20 cellular contexts compared by ENCODE assay signal in the genomic region with DNA sequence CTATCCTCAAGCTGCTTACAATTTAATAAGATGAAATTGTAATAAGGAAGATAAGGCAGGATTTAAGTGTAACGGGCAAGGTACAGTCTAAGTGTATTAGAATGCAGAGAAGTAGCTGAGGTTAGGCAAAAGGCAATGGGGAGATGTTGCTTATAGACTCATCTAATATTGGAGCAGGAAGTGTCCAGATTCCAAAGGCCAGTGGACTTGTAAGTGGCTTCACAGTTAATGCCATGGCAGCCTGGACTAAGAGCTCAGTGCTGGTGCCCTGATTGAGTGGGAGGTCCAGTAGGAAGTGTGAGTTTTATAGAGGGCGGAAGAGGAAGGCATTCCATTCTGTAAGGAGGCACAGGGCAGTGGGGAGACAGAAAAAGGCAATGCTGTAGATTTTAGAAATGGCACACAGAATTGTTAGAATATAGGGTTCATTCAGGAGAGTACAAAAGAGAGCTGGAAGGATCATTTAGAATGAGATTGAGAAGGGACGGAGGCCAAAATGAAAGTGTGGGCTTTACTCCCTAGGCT. TPM values are rescaled to one million over a fixed set of nuclear protein-coding genes. Genes with fewer than 3 reads are reported as not detected.
A peak's percentile ranks its signal among the peaks of the same experiment; 100 is the strongest.
DNase-seq lines count a peak whose midpoint lies in the region; ATAC-seq and TF ChIP-seq lines count a peak whose summit lies in the region.
"Had no signal": no experiment of that assay in that cellular context is flagged by ENCODE, and none has a peak within 500 bp of the region (broad histone marks: within the 10 kb centered on the region; RNA-seq: fewer than 3 reads in every experiment).

No MANE protein-coding gene starts in this region.

- H3K27me3 ChIP-seq in osteoblast (ENCODE audit: insufficient read depth, low read length) (no peaks in the 10 kb centered on the region), stomach (peaks cover 0 to 5% (median 0%) of the 10 kb centered on the region in 3 donors)
- H3K27me3 ChIP-seq in CD4-positive, alpha-beta memory T cell (ENCODE audit: insufficient read depth, low read length), result no peaks in the 10 kb centered on the region

- no peak overlapping the region for H3K4me3 ChIP-seq in osteoblast (ENCODE audit: insufficient read depth, low read length)
- H3K4me3 ChIP-seq in CD4-positive, alpha-beta memory T cell (ENCODE audit: low read length in 2 of 2), result no peak overlapping the region
- no peak overlapping the region for H3K4me3 ChIP-seq in stomach
- H3K4me3 ChIP-seq: GM12878, K562 had no signal

- no TSS peak for BruUV-seq in Calu3 (replicated peaks; lab: Mats Ljungman, UMichigan)

- H3K4me1 Mint-ChIP-seq in Calu3 (ENCODE audit: low read depth, unreplicated experiment) (peaks cover 78% of the 10 kb centered on the region), T-helper 17 cell (peaks cover 2% of the 10 kb centered on the region)
- H3K4me1 Mint-ChIP-seq in CD4-positive, alpha-beta memory T cell, result peaks cover 0 to 1% (median 0%) of the 10 kb centered on the region in 4 donors

- no peaks in the 10 kb centered on the region for H3K9me3 Mint-ChIP-seq in Calu3 (ENCODE audit: low read depth, unreplicated experiment)
- peaks cover 0 to 4% (median 1%) of the 10 kb centered on the region in 8 donors for H3K9me3 Mint-ChIP-seq in CD4-positive, alpha-beta memory T cell
- H3K9me3 Mint-ChIP-seq: CD8-positive, alpha-beta T cell had no signal

- no peak overlapping the region for H2AFZ ChIP-seq in osteoblast (ENCODE audit: low read length)

- WGBS in stomach, 5 donors, result 68 to 90% (median 74%) methylated on average over 3 of the region's 3 CpGs

- H3K79me2 ChIP-seq in osteoblast (ENCODE audit: insufficient read depth, low read length), result no peaks in the 10 kb centered on the region

- H3K9me3 ChIP-seq in osteoblast (ENCODE audit: low read depth, low read length) (no peaks in the 10 kb centered on the region), T-helper 17 cell (ENCODE audit: control insufficient read depth, low read length, poor library complexity, severe bottlenecking) (no peaks in the 10 kb centered on the region), stomach (no peaks in the 10 kb centered on the region)
- no peaks in the 10 kb centered on the region for H3K9me3 ChIP-seq in CD4-positive, alpha-beta memory T cell (ENCODE audit: control insufficient read depth in 1 of 2, low read length in 2 of 2)

- H3K36me3 Mint-ChIP-seq in Calu3 (ENCODE audit: insufficient read depth, unreplicated experiment) (no peaks in the 10 kb centered on the region), T-helper 17 cell (ENCODE audit: low read depth) (peaks cover 8% of the 10 kb centered on the region)
- peaks cover 0 to 4% of the 10 kb centered on the region in 2 donors for H3K36me3 Mint-ChIP-seq in CD4-positive, alpha-beta memory T cell
- H3K36me3 Mint-ChIP-seq: CD8-positive, alpha-beta T cell had no signal

- no peaks in the 10 kb centered on the region for H3K4me1 ChIP-seq in osteoblast (ENCODE audit: insufficient read depth, low read length)
- H3K4me1 ChIP-seq in CD4-positive, alpha-beta memory T cell (ENCODE audit: insufficient read depth, low read length), result no peaks in the 10 kb centered on the region
- peaks cover 0 to 48% (median 16%) of the 10 kb centered on the region in 4 donors for H3K4me1 ChIP-seq in stomach

- no peaks in the 10 kb centered on the region for H4K20me1 ChIP-seq in osteoblast (ENCODE audit: insufficient read depth, low read length)

- H3K36me3 ChIP-seq in osteoblast (ENCODE audit: insufficient read depth, low read length) (no peaks in the 10 kb centered on the region), stomach (no peaks in the 10 kb centered on the region)
- no peaks in the 10 kb centered on the region for H3K36me3 ChIP-seq in CD4-positive, alpha-beta memory T cell (ENCODE audit: insufficient read depth, low read length)

- TF ChIP-seq CTCF in Calu3 (IDR thresholded peaks at IDR 0.05; ENCODE audit: unreplicated experiment), result no peak
- TF ChIP-seq CTCF in osteoblast (IDR thresholded peaks at IDR 0.05; ENCODE audit: extremely low read depth, low read depth, low read length), result no peak
- TF ChIP-seq CTCF in stomach (IDR thresholded peaks at IDR 0.05), result no peak

- no peak for TF ChIP-seq EP300 in stomach (IDR thresholded peaks at IDR 0.05)

- H3K27me3 Mint-ChIP-seq in Calu3 (ENCODE audit: unreplicated experiment), result no peaks in the 10 kb centered on the region
- peaks cover 42% of the 10 kb centered on the region for H3K27me3 Mint-ChIP-seq in T-helper 17 cell
- H3K27me3 Mint-ChIP-seq in CD4-positive, alpha-beta memory T cell, result peaks cover 18 to 22% of the 10 kb centered on the region in 2 donors

- peak overlapping the region; percentile 43 for H3K27ac Mint-ChIP-seq in Calu3 (ENCODE audit: unreplicated experiment)
- H3K27ac Mint-ChIP-seq in T-helper 17 cell, result no peak overlapping the region
- no peak overlapping the region for H3K27ac Mint-ChIP-seq in CD4-positive, alpha-beta memory T cell
- H3K27ac Mint-ChIP-seq: CD8-positive, alpha-beta T cell had no signal

- intact Hi-C loops in Calu3 (cut with micrococcal nuclease; ENCODE audit: unreplicated experiment), result no loop called here
- intact Hi-C loops in left colon (cut with DNase I, micrococcal nuclease), result no loop called here
- intact Hi-C loops in CD4-positive, alpha-beta memory T cell (cut with micrococcal nuclease), result no loop called here
- intact Hi-C loops in stomach (cut with DNase I; ENCODE audit: low total_unique reads), result no loop called here

- no peak for TF ChIP-seq POLR2A in stomach (IDR thresholded peaks at IDR 0.05)

- no peak overlapping the region for H3K27ac ChIP-seq in osteoblast (ENCODE audit: low read depth, low read length)
- no peak overlapping the region for H3K27ac ChIP-seq in CD4-positive, alpha-beta memory T cell (ENCODE audit: low read depth, low read length)
- no peak overlapping the region for H3K27ac ChIP-seq in stomach
- H3K27ac ChIP-seq: C4-2B had no signal

- no peak for DNase-seq in Calu3
- peak; percentile 14 for DNase-seq in HT-29 (ENCODE audit: low spot score)
- DNase-seq in left colon, result no peak
- DNase-seq in osteoblast (ENCODE audit: insufficient read length, low spot score, missing footprints), result peak; percentile 46
- DNase-seq in T-helper 17 cell, result no peak
- DNase-seq in activated CD4-positive, CD25-positive, alpha-beta regulatory T cell treated with anti-CD3 and anti-CD28 coated beads, Interleukin-2, amount 50 U/mL, for 72 hours, result no peak
- no peak for DNase-seq in CD4-positive, alpha-beta memory T cell
- no peak for DNase-seq in stomach
- DNase-seq: AML-193; CD8-positive, alpha-beta T cell; DMS 273 treated with DMSO at 0.1 percent for 48 hours; DMS53; DND-41; EL; H9; IMR-90 had no signal

- no peak overlapping the region for H3K4me2 ChIP-seq in osteoblast (ENCODE audit: insufficient read depth, low read length)

- POLR2A ChIA-PET in CD4-positive, alpha-beta memory T cell (lab: Charles Lee; ENCODE audit: partially characterized antibody), result interaction anchor here (0.9 kb wide), 1 partner anchor 12 kb away, joined by 3 read pairs; no protein-coding TSS in a partner anchor

- CTCF ChIA-PET in Calu3 (lab: Charles Lee), result interaction anchor here (0.6 to 1.4 kb wide), 4 partner anchors 8 to 814 kb away, joined by 3 to 5 read pairs (median 3); no protein-coding TSS in a partner anchor
- CTCF ChIA-PET in CD4-positive, alpha-beta memory T cell (lab: Charles Lee; ENCODE audit: partially characterized antibody), result interaction anchor here (0.8 kb wide), 1 partner anchor 23 kb away, joined by 4 read pairs; no protein-coding TSS in a partner anchor

- ATAC-seq in left colon (peak; percentile 40), T-helper 17 cell (no peak)
- ATAC-seq: CD8-positive, alpha-beta T cell; GM12878; K562 had no signal

- H3K4me3 Mint-ChIP-seq in Calu3 (ENCODE audit: low read depth, unreplicated experiment), result peak overlapping the region; percentile 17
- H3K4me3 Mint-ChIP-seq in T-helper 17 cell, result no peak overlapping the region
- H3K4me3 Mint-ChIP-seq in CD4-positive, alpha-beta memory T cell, result no peak overlapping the region
- H3K4me3 Mint-ChIP-seq: CD8-positive, alpha-beta T cell; H9 had no signal

RNA-seq across cellular contexts. Expression of gene MAP3K21, which starts 12.6 kb away (rescaled TPM):
- total RNA-seq in Calu3 (2022), result 22.5 and 33.6 TPM in 2 replicates
- 10.1 and 10.8 TPM in 2 replicates for total RNA-seq in HT-29 (2014; rRNA removed; shearing (Covaris generic))
- total RNA-seq in left colon, result 10 to 100 TPM; 16.3 to 18.1 TPM
- under 0.01 TPM in 2 replicates for total RNA-seq in osteoblast
- 1 to 10 TPM; 1.4 to 1.9 TPM for total RNA-seq in T-helper 17 cell
- 1 to 10 TPM; 2.8 to 3.0 TPM for total RNA-seq in CD4-positive, alpha-beta memory T cell
- polyA plus RNA-seq in CD4-positive, alpha-beta memory T cell, result under 1 TPM in 1 of 2 donors, not detected in 1; 0.69 TPM
- 10 to 100 TPM; 15.2 to 58.5 (median 44.9) TPM for total RNA-seq in stomach
- polyA plus RNA-seq in stomach, result 1 to 10 TPM; 4.8 to 7.5 (median 6.9) TPM
- total RNA-seq: G401 had no signal

RNA-seq across cellular contexts. Expression of gene PCNX2, which starts 44.6 kb away (rescaled TPM):
- 50.7 and 63.4 TPM in 2 replicates for total RNA-seq in Calu3 (2022)
- 11.8 and 20.2 TPM in 2 replicates for total RNA-seq in HT-29 (2014; rRNA removed; shearing (Covaris generic))
- total RNA-seq in left colon, result 1 to 10 TPM; 5.7 to 9.8 TPM
- total RNA-seq in osteoblast, result 56.8 and 68.4 TPM in 2 replicates
- 10 to 100 TPM; 64.1 to 70.1 TPM for total RNA-seq in T-helper 17 cell
- 100 to 1,000 TPM in 1 of 2 experiments, 10 to 100 TPM in 1; 99.2 to 109 TPM for total RNA-seq in CD4-positive, alpha-beta memory T cell
- 10 to 100 TPM in 1 of 2 donors, 1 to 10 TPM in 1; 1.8 to 12.1 TPM for polyA plus RNA-seq in CD4-positive, alpha-beta memory T cell
- 10 to 100 TPM in 3 of 5 donors, 1 to 10 TPM in 2; 5.9 to 34.4 (median 10.4) TPM for total RNA-seq in stomach
- 10 to 100 TPM in 1 of 3 donors, 1 to 10 TPM in 2; 3.0 to 15.4 (median 6.0) TPM for polyA plus RNA-seq in stomach
- polyA plus RNA-seq: K562 had no signal

Comparison
In these comparisons a context has a peak if more than half of its experiments do, and no peak if none do; other contexts are left out.
1. DNase-seq: peak in HT-29 (single experiment) and osteoblast (single experiment); none in Calu3 (single experiment), left colon (0 of 2), T-helper 17 cell (0 of 3), activated CD4-positive, CD25-positive, alpha-beta regulatory T cell treated with anti-CD3 and anti-CD28 coated beads, Interleukin-2, amount 50 U/mL, for 72 hours (single experiment), CD4-positive, alpha-beta memory T cell (0 of 5) and stomach (single experiment).